9 cellular contexts compared by ENCODE assay signal in genomic region chr15:50182233-50183013, GRCh38. TPM values are rescaled to one million over a fixed set of nuclear protein-coding genes. Genes with fewer than 3 reads are reported as not detected.
DNase-seq lines count a peak whose midpoint lies in the region; ATAC-seq, FAIRE-seq and TF ChIP-seq lines count a peak whose summit lies in the region.
"Had no signal": no experiment of that assay in that cellular context is flagged by ENCODE, and none has a peak within 500 bp of the region (broad histone marks: within the 10 kb centered on the region; RNA-seq: fewer than 3 reads in every experiment).

No MANE protein-coding gene starts in this region.

- peak overlapping the region; percentile 95 for H3K4me2 ChIP-seq in A549

- TF ChIP-seq CTCF in A549 (IDR thresholded peaks at IDR 0.05) (peak; percentile 8; the same call in 1 of the 3 replicates), spleen (IDR thresholded peaks at IDR 0.05 in 8 of 11, conservative IDR thresholded peaks at IDR 0.05 in 3 of 11) (no peak), GM10266 (IDR thresholded peaks at IDR 0.05; ENCODE audit: control insufficient read depth, insufficient read depth, low read depth, missing control alignments) (no peak)

- H3K27me3 ChIP-seq in spleen (replicated peaks in 1 of 7) = peaks cover 0 to 28% (median 18%) of the 10 kb centered on the region in 7 donors

- intact Hi-C loops in spleen (cut with DNase I; ENCODE audit: low total_unique reads) = no loop called here

- peak; percentile 55 to 61 for DNase-seq in A549 (ENCODE audit: low read depth in 1 of 2, low spot score in 1 of 2)
- DNase-seq in RKO (ENCODE audit: low spot score) = peak; percentile 17
- peak; percentile 54 for DNase-seq in astrocyte of the hippocampus (ENCODE audit: low read depth, low spot score)
- peak; percentile 88 for DNase-seq in spleen
- DNase-seq in GM10266 (ENCODE audit: extremely low spot score) = no peak

- POLR2A ChIA-PET in A549 (lab: Yijun Ruan, JAX) = interaction anchor here (0.6 to 1.0 kb wide), 3 partner anchors 8 to 332 kb away, joined by 3 to 8 read pairs (median 4); no protein-coding TSS in a partner anchor

- H3K4me1 ChIP-seq in A549 = peaks cover 27% of the 10 kb centered on the region; the same call in 2 of the 3 replicates
- H3K4me1 ChIP-seq in spleen = peaks cover 0 to 24% (median 20%) of the 10 kb centered on the region in 6 donors

- no peaks in the 10 kb centered on the region for H3K9me3 ChIP-seq in A549
- H3K9me3 ChIP-seq in iPS-18c (ENCODE audit: control insufficient read depth, insufficient read depth, low read length) = peaks cover 2% of the 10 kb centered on the region
- no peaks in the 10 kb centered on the region for H3K9me3 ChIP-seq in spleen

- peak overlapping the region; percentile 73 for H3K4me3 ChIP-seq in A549
- peak overlapping the region; percentile 65 for H3K4me3 ChIP-seq in iPS-18c (ENCODE audit: insufficient read depth, low read depth, low read length)
- peak overlapping the region; percentile 55 to 93 (median 62) for H3K4me3 ChIP-seq in spleen

- no peak for TF ChIP-seq EP300 in A549 (IDR thresholded peaks at IDR 0.05)

- H3K36me3 ChIP-seq in spleen = no peaks in the 10 kb centered on the region

- TF ChIP-seq POLR2A in A549 (IDR thresholded peaks at IDR 0.05; ENCODE audit: low read length) = peak; percentile 11; the same call in 1 of the 2 replicates
- TF ChIP-seq POLR2A in spleen (IDR thresholded peaks at IDR 0.05) = no peak

- no peak for FAIRE-seq in A549 (lab: Jason Lieb, UNC)

- H3K27ac ChIP-seq in A549 (peak overlapping the region; percentile 76 to 88), spleen (peak overlapping the region in 1 of 8 donors; percentile 33)

- CTCF ChIA-PET in A549 (lab: Yijun Ruan, JAX) = interaction anchor here (0.7 to 10.0 kb wide), 22 partner anchors 9 to 133 kb away, joined by 3 to 87 read pairs (median 4); no protein-coding TSS in a partner anchor

- TF ChIP-seq RAD21 in A549 (conservative IDR thresholded peaks at IDR 0.05 in 1 of 2, IDR thresholded peaks at IDR 0.05 in 1 of 2) = peak in 1 of 2 experiments; percentile 2; a peak in 3 of 5 replicates

- WGBS in A549 (ENCODE audit: missing lambda C conversion rate) = 15% methylated on average over 27 of the region's 77 CpGs
- 1 to 3% (median 1%) methylated on average over 14 to 77 of the region's 77 CpGs for WGBS in spleen, 5 donors

- ATAC-seq in A549 (peak; percentile 84 to 88), GM18502 (IDR thresholded peaks at IDR 0.05; ENCODE audit: poor library complexity, unreplicated experiment) (peak; percentile 53), HG03135 (IDR thresholded peaks at IDR 0.05; ENCODE audit: unreplicated experiment) (peak; percentile 42)

TF ChIP-seq in A549, 52 proteins besides CTCF, POLR2A, EP300 and RAD21:
- peak; percentile 38; the same call in 1 of the 2 replicates for TF ChIP-seq E2F6 (IDR thresholded peaks at IDR 0.05; ENCODE audit: borderline replicate concordance, low read depth)
- no peak for TF ChIP-seq HEYL (CRISPR knock-in tag; IDR thresholded peaks at IDR 0.05)
- TF ChIP-seq JUN (IDR thresholded peaks at IDR 0.05) = peak in 1 of 2 experiments; percentile 58; a peak in 2 of 5 replicates
- no peak for TF ChIP-seq POLR2AphosphoS2 (conservative IDR thresholded peaks at IDR 0.05; ENCODE audit: low read length)
- peak; percentile 59; the same call in 1 of the 2 replicates for TF ChIP-seq MAX (IDR thresholded peaks at IDR 0.05)
- TF ChIP-seq SMC3 (IDR thresholded peaks at IDR 0.05) = peak; percentile 1; the same call in 1 of the 3 replicates
- peak; percentile 52; the same call in 1 of the 2 replicates for TF ChIP-seq HDAC2 (IDR thresholded peaks at IDR 0.05)
- 0 out of 2 replicates have a peak, but pooled peaks have one; percentile 39 for TF ChIP-seq PHF8 (IDR thresholded peaks at IDR 0.05; ENCODE audit: borderline replicate concordance, low read depth)
TF ChIP-seq in A549: peak in this region for 6.

RNA-seq across cellular contexts. Expression of gene SLC27A2, which starts 0.4 kb away (rescaled TPM):
- polyA plus RNA-seq in A549 (2011; rRNA removed) (42.8 and 44.1 TPM in 2 replicates), A549 (2017; fragmentation: RNase III; extraction: RNeasy Plus Mini Kit Qiagen cat#74134 plus additional on column Dnase treatment) (36.0 to 45.2 TPM (median 39.7 TPM) in 3 replicates), spleen (under 1 TPM; 0.15 to 0.39 (median 0.19) TPM)
- 13.0 and 16.5 TPM in 2 replicates for polyA plus RNA-seq in A549 (2012; cell fraction: cytosol; rRNA removed)
- 21.3 and 31.8 TPM in 2 replicates for polyA plus RNA-seq in A549 (2012; cell fraction: nucleus; rRNA removed)
- 27.6 and 28.5 TPM in 2 replicates for polyA minus RNA-seq in A549 (2011; rRNA and poly(A)+ RNA removed)
- total RNA-seq in spleen = 1 to 10 TPM in 2 of 7 donors, under 1 TPM in 4, not detected in 1; 0.19 to 1.3 (median 0.78) TPM
- total RNA-seq: myocyte had no signal

Comparison
In these comparisons a context has a peak if more than half of its experiments do, and no peak if none do; other contexts are left out.
1. RNA of gene SLC27A2, which starts 0.4 kb away (polyA plus RNA-seq): 13.0 to 45.2 TPM in A549; 0.15 to 0.39 TPM in spleen; every median in the first group is over 10 times any median in the second.
2. Peak in every context shown above with its lines, with median percentiles within 50 percentile points of each other: ATAC-seq and H3K4me3 ChIP-seq.